In genomic region chr2:127865926-127866325, GRCh38 we compare ENCODE assay signal across 21 cellular contexts. TPM values are rescaled to one million over a fixed set of nuclear protein-coding genes. Genes with fewer than 3 reads are reported as not detected.
DNase-seq lines count a peak whose midpoint lies in the region; ATAC-seq, FAIRE-seq and TF ChIP-seq lines count a peak whose summit lies in the region.
"Had no signal": no experiment of that assay in that cellular context is flagged by ENCODE, and none has a peak within 500 bp of the region (broad histone marks: within the 10 kb centered on the region; RNA-seq: fewer than 3 reads in every experiment).

No MANE protein-coding gene starts in this region.

- peaks cover 9% of the 10 kb centered on the region; the same call in 1 of the 2 replicates for H4K20me1 ChIP-seq in GM23338 (replicated peaks; ENCODE audit: insufficient read depth)

- no peaks in the 10 kb centered on the region for H3K4me1 Mint-ChIP-seq in activated naive CD8-positive, alpha-beta T cell (ENCODE audit: low read depth)
- H3K4me1 Mint-ChIP-seq in activated naive CD8-positive, alpha-beta T cell treated with anti-CD3 and anti-CD28 coated beads, Interleukin-2, amount 50 U/mL, for 24 hours, result no peaks in the 10 kb centered on the region
- H3K4me1 Mint-ChIP-seq in GM23338, result peaks cover 9% of the 10 kb centered on the region
- peaks cover 30% of the 10 kb centered on the region for H3K4me1 Mint-ChIP-seq in endothelial cell (ENCODE audit: unreplicated experiment)
- H3K4me1 Mint-ChIP-seq in activated naive CD4-positive, alpha-beta T cell treated with anti-CD3 and anti-CD28 coated beads for 36 hours (ENCODE audit: low read depth), result no peaks in the 10 kb centered on the region
- no peaks in the 10 kb centered on the region for H3K4me1 Mint-ChIP-seq in CD8-positive, alpha-beta T cell (ENCODE audit: low read depth)
- H3K4me1 Mint-ChIP-seq: B cell, CD14-positive monocyte had no signal

- TF ChIP-seq CTCF in A549 (IDR thresholded peaks at IDR 0.05), result no peak
- no peak for TF ChIP-seq CTCF in GM23338 (conservative IDR thresholded peaks at IDR 0.05; ENCODE audit: low read depth in 2 of 2)
- no peak for TF ChIP-seq CTCF in endothelial cell (IDR thresholded peaks at IDR 0.05; ENCODE audit: unreplicated experiment)
- no peak for TF ChIP-seq CTCF in CD8-positive, alpha-beta T cell (IDR thresholded peaks at IDR 0.05)

- no peak overlapping the region for H3K4me2 ChIP-seq in A549
- no peak overlapping the region for H3K4me2 ChIP-seq in GM23338
- H3K4me2 ChIP-seq: BLaER1 treated with 17β-estradiol and CSF1 and Interleukin-3, amounts not matched to agents 10 nM and 100 nM had no signal

- H3F3A ChIP-seq in GM23338 (replicated peaks; ENCODE audit: low read depth), result 0 out of 2 replicates have a peak, but pooled peaks cover 10% of the 10 kb centered on the region

- H3K79me2 ChIP-seq in GM23338 (replicated peaks; ENCODE audit: insufficient read depth), result peaks cover 13% of the 10 kb centered on the region; the same call in 1 of the 2 replicates

- no peak for TF ChIP-seq EP300 in A549 (IDR thresholded peaks at IDR 0.05)

- peaks cover 39% of the 10 kb centered on the region for H3K36me3 ChIP-seq in GM23338 (ENCODE audit: insufficient read depth)
- peaks cover 29% of the 10 kb centered on the region for H3K36me3 ChIP-seq in CD8-positive, alpha-beta T cell (ENCODE audit: insufficient read depth, low read length)

- peak overlapping the region; percentile 6 for H3K27ac Mint-ChIP-seq in activated naive CD8-positive, alpha-beta T cell
- H3K27ac Mint-ChIP-seq in activated naive CD8-positive, alpha-beta T cell treated with anti-CD3 and anti-CD28 coated beads, Interleukin-2, amount 50 U/mL, for 24 hours, result no peak overlapping the region
- no peak overlapping the region for H3K27ac Mint-ChIP-seq in GM23338
- H3K27ac Mint-ChIP-seq in endothelial cell (ENCODE audit: unreplicated experiment), result peak overlapping the region; percentile 2
- H3K27ac Mint-ChIP-seq in activated naive CD4-positive, alpha-beta T cell treated with anti-CD3 and anti-CD28 coated beads for 36 hours, result no peak overlapping the region
- H3K27ac Mint-ChIP-seq in CD8-positive, alpha-beta T cell, result no peak overlapping the region
- H3K27ac Mint-ChIP-seq: B cell; CD4-positive, alpha-beta T cell had no signal

- FAIRE-seq in A549 (lab: Jason Lieb, UNC), result no peak
- FAIRE-seq: GM12891, H1 had no signal

- H3K27me3 ChIP-seq in GM23338 (ENCODE audit: insufficient read depth), result no peaks in the 10 kb centered on the region
- no peaks in the 10 kb centered on the region for H3K27me3 ChIP-seq in CD8-positive, alpha-beta T cell (ENCODE audit: insufficient read depth, low read length)
- H3K27me3 ChIP-seq: BLaER1 treated with 17β-estradiol and CSF1 and Interleukin-3, amounts not matched to agents 10 nM and 100 nM had no signal

- CTCF ChIA-PET in A549 (lab: Yijun Ruan, JAX), result interaction anchor here (0.6 to 1.0 kb wide), 2 partner anchors 25 to 138 kb away, joined by 3 to 4 read pairs; no protein-coding TSS in a partner anchor
- CTCF ChIA-PET in activated naive CD4-positive, alpha-beta T cell treated with anti-CD3 and anti-CD28 coated beads for 36 hours (lab: Charles Lee), result no interaction called here
- CTCF ChIA-PET in CD8-positive, alpha-beta T cell (lab: Charles Lee), result no interaction called here

- ATAC-seq in activated naive CD8-positive, alpha-beta T cell treated with anti-CD3 and anti-CD28 coated beads, Interleukin-2, amount 50 U/mL, for 24 hours, result no peak
- ATAC-seq in A549 (no peak), GM23338 (no peak)
- no peak for ATAC-seq in CD8-positive, alpha-beta T cell

- no peak for DNase-seq in activated naive CD8-positive, alpha-beta T cell treated with anti-CD3 and anti-CD28 coated beads, Interleukin-2, amount 50 U/mL, for 24 hours
- DNase-seq in A549 (ENCODE audit: low read depth in 1 of 2, low spot score in 1 of 2), result no peak
- DNase-seq in GM23338 (ENCODE audit: low spot score), result no peak
- no peak for DNase-seq in endothelial cell (ENCODE audit: low spot score)
- no peak for DNase-seq in activated naive CD4-positive, alpha-beta T cell treated with anti-CD3 and anti-CD28 coated beads for 36 hours
- no peak for DNase-seq in CD8-positive, alpha-beta T cell
- no peak for DNase-seq in HuH-7.5 (ENCODE audit: low spot score)
- DNase-seq: Calu3; CD4-positive, alpha-beta T cell; COR-L47; DMS53; DMS79 treated with DMSO at 0.1 percent for 48 hours; GF-D8; H7; HCEC 1CT had no signal

- H3K9me2 ChIP-seq in GM23338 (ENCODE audit: insufficient read depth), result no peaks in the 10 kb centered on the region

- no peak overlapping the region for H2AFZ ChIP-seq in GM23338

- H3K4me1 ChIP-seq in A549, result no peaks in the 10 kb centered on the region
- H3K4me1 ChIP-seq in GM23338 (ENCODE audit: insufficient read depth), result no peaks in the 10 kb centered on the region
- no peaks in the 10 kb centered on the region for H3K4me1 ChIP-seq in CD8-positive, alpha-beta T cell (ENCODE audit: insufficient read depth, low read length)

- no peak for TF ChIP-seq POLR2A in A549 (IDR thresholded peaks at IDR 0.05; ENCODE audit: low read length)

- no peak overlapping the region for H3K4me3 Mint-ChIP-seq in activated naive CD8-positive, alpha-beta T cell
- no peak overlapping the region for H3K4me3 Mint-ChIP-seq in activated naive CD8-positive, alpha-beta T cell treated with anti-CD3 and anti-CD28 coated beads, Interleukin-2, amount 50 U/mL, for 24 hours
- no peak overlapping the region for H3K4me3 Mint-ChIP-seq in GM23338
- H3K4me3 Mint-ChIP-seq in endothelial cell (ENCODE audit: unreplicated experiment), result no peak overlapping the region
- H3K4me3 Mint-ChIP-seq in activated naive CD4-positive, alpha-beta T cell treated with anti-CD3 and anti-CD28 coated beads for 36 hours, result no peak overlapping the region
- H3K4me3 Mint-ChIP-seq in CD8-positive, alpha-beta T cell, result no peak overlapping the region
- H3K4me3 Mint-ChIP-seq: B cell; CD14-positive monocyte; CD4-positive, alpha-beta T cell had no signal

- H3K36me3 Mint-ChIP-seq in activated naive CD8-positive, alpha-beta T cell, result no peaks in the 10 kb centered on the region
- peaks cover 48% of the 10 kb centered on the region for H3K36me3 Mint-ChIP-seq in activated naive CD8-positive, alpha-beta T cell treated with anti-CD3 and anti-CD28 coated beads, Interleukin-2, amount 50 U/mL, for 24 hours (ENCODE audit: low read depth)
- H3K36me3 Mint-ChIP-seq in GM23338 (ENCODE audit: low read depth), result peaks cover 72% of the 10 kb centered on the region
- peaks cover 64% of the 10 kb centered on the region for H3K36me3 Mint-ChIP-seq in endothelial cell (ENCODE audit: low read depth, unreplicated experiment)
- peaks cover 12% of the 10 kb centered on the region for H3K36me3 Mint-ChIP-seq in activated naive CD4-positive, alpha-beta T cell treated with anti-CD3 and anti-CD28 coated beads for 36 hours (ENCODE audit: low read depth)
- peaks cover 72% of the 10 kb centered on the region for H3K36me3 Mint-ChIP-seq in CD8-positive, alpha-beta T cell

- H3K9me3 ChIP-seq in A549, result no peaks in the 10 kb centered on the region
- H3K9me3 ChIP-seq in CD8-positive, alpha-beta T cell (ENCODE audit: low read length), result no peaks in the 10 kb centered on the region
- H3K9me3 ChIP-seq: BLaER1 treated with 17β-estradiol and CSF1 and Interleukin-3, amounts not matched to agents 10 nM and 100 nM had no signal

- H3K9me3 Mint-ChIP-seq in activated naive CD8-positive, alpha-beta T cell (ENCODE audit: low read depth), result no peaks in the 10 kb centered on the region
- H3K9me3 Mint-ChIP-seq in activated naive CD8-positive, alpha-beta T cell treated with anti-CD3 and anti-CD28 coated beads, Interleukin-2, amount 50 U/mL, for 24 hours, result no peaks in the 10 kb centered on the region
- H3K9me3 Mint-ChIP-seq in GM23338 (no peaks in the 10 kb centered on the region), endothelial cell (ENCODE audit: unreplicated experiment) (no peaks in the 10 kb centered on the region)
- no peaks in the 10 kb centered on the region for H3K9me3 Mint-ChIP-seq in activated naive CD4-positive, alpha-beta T cell treated with anti-CD3 and anti-CD28 coated beads for 36 hours
- H3K9me3 Mint-ChIP-seq in CD8-positive, alpha-beta T cell, result no peaks in the 10 kb centered on the region
- H3K9me3 Mint-ChIP-seq: CD14-positive monocyte; CD4-positive, alpha-beta T cell had no signal

- H3K27ac ChIP-seq in A549, result no peak overlapping the region
- peak overlapping the region; percentile 39; the same call in 1 of the 2 replicates for H3K27ac ChIP-seq in GM23338 (ENCODE audit: low read depth)
- H3K27ac ChIP-seq in CD8-positive, alpha-beta T cell (ENCODE audit: low read depth, low read length), result no peak overlapping the region
- H3K27ac ChIP-seq: BLaER1 treated with 17β-estradiol and CSF1 and Interleukin-3, amounts not matched to agents 10 nM and 100 nM had no signal

- TF ChIP-seq RAD21 in A549 (conservative IDR thresholded peaks at IDR 0.05 in 1 of 2, IDR thresholded peaks at IDR 0.05 in 1 of 2), result no peak

- POLR2A ChIA-PET in A549 (lab: Yijun Ruan, JAX), result no interaction called here
- POLR2A ChIA-PET in CD8-positive, alpha-beta T cell (lab: Charles Lee), result no interaction called here

- H3K4me3 ChIP-seq in A549 (no peak overlapping the region), GM23338 (no peak overlapping the region)
- no peak overlapping the region for H3K4me3 ChIP-seq in CD8-positive, alpha-beta T cell (ENCODE audit: low read depth, low read length)
- H3K4me3 ChIP-seq: BLaER1 treated with 17β-estradiol and CSF1 and Interleukin-3, amounts not matched to agents 10 nM and 100 nM had no signal

- no peaks in the 10 kb centered on the region for H3K27me3 Mint-ChIP-seq in activated naive CD8-positive, alpha-beta T cell
- no peaks in the 10 kb centered on the region for H3K27me3 Mint-ChIP-seq in activated naive CD8-positive, alpha-beta T cell treated with anti-CD3 and anti-CD28 coated beads, Interleukin-2, amount 50 U/mL, for 24 hours
- H3K27me3 Mint-ChIP-seq in GM23338 (ENCODE audit: insufficient read depth, low read depth, poor library complexity) (peaks cover 5% of the 10 kb centered on the region), endothelial cell (ENCODE audit: unreplicated experiment) (no peaks in the 10 kb centered on the region)
- no peaks in the 10 kb centered on the region for H3K27me3 Mint-ChIP-seq in activated naive CD4-positive, alpha-beta T cell treated with anti-CD3 and anti-CD28 coated beads for 36 hours (ENCODE audit: low read depth)
- H3K27me3 Mint-ChIP-seq in CD8-positive, alpha-beta T cell (ENCODE audit: low read depth), result no peaks in the 10 kb centered on the region
- H3K27me3 Mint-ChIP-seq: B cell; CD4-positive, alpha-beta T cell had no signal

- intact Hi-C loops in activated naive CD4-positive, alpha-beta T cell treated with anti-CD3 and anti-CD28 coated beads for 36 hours (cut with micrococcal nuclease), result no loop called here
- intact Hi-C loops in CD8-positive, alpha-beta T cell (cut with DNase I, micrococcal nuclease), result loop anchor here in 1 of 2 experiments (2.0 kb wide), 1 partner anchor 15 kb away; no protein-coding TSS in a partner anchor

RNA-seq across cellular contexts. Expression of gene POLR2D, which starts 8.0 kb away (rescaled TPM):
- 27.0 and 33.9 TPM in 2 replicates for polyA plus RNA-seq in A549 (2011; rRNA removed)
- polyA plus RNA-seq in A549 (2012; cell fraction: cytosol; rRNA removed), result 18.6 and 24.6 TPM in 2 replicates
- 5.7 and 11.5 TPM in 2 replicates for polyA plus RNA-seq in A549 (2012; cell fraction: nucleus; rRNA removed)
- 33.8 to 39.5 TPM (median 35.7 TPM) in 3 replicates for polyA plus RNA-seq in A549 (2017; fragmentation: RNase III; extraction: RNeasy Plus Mini Kit Qiagen cat#74134 plus additional on column Dnase treatment)
- 24.3 and 25.3 TPM in 2 replicates for polyA minus RNA-seq in A549 (2011; rRNA and poly(A)+ RNA removed)
- total RNA-seq in GM23338 (2014; rRNA removed; shearing (Covaris generic)), result 49.2 and 59.7 TPM in 2 replicates
- polyA plus RNA-seq in GM23338 (2016; fragmentation: Nextera tagmentation; extraction: Ambion mirVana), result 23.3 and 25.4 TPM in 2 replicates
- 24.4 TPM for total RNA-seq in endothelial cell (ENCODE audit: unreplicated experiment)
- total RNA-seq in activated naive CD4-positive, alpha-beta T cell treated with anti-CD3 and anti-CD28 coated beads for 36 hours, result 10 to 100 TPM; 67.6 to 70.8 TPM
- total RNA-seq in CD8-positive, alpha-beta T cell, result 10 to 100 TPM; 35.6 to 38.6 TPM

RNA-seq across cellular contexts. Expression of gene AMMECR1L, which starts 19.8 kb away (rescaled TPM):
- polyA plus RNA-seq in A549 (2011; rRNA removed), result 23.0 and 23.6 TPM in 2 replicates
- polyA plus RNA-seq in A549 (2012; cell fraction: cytosol; rRNA removed), result 10.5 and 11.2 TPM in 2 replicates
- polyA plus RNA-seq in A549 (2012; cell fraction: nucleus; rRNA removed), result 11.7 and 20.3 TPM in 2 replicates
- 15.5 to 15.9 TPM (median 15.6 TPM) in 3 replicates for polyA plus RNA-seq in A549 (2017; fragmentation: RNase III; extraction: RNeasy Plus Mini Kit Qiagen cat#74134 plus additional on column Dnase treatment)
- polyA minus RNA-seq in A549 (2011; rRNA and poly(A)+ RNA removed), result 23.3 and 25.2 TPM in 2 replicates
- 17.7 and 20.5 TPM in 2 replicates for total RNA-seq in GM23338 (2014; rRNA removed; shearing (Covaris generic))
- polyA plus RNA-seq in GM23338 (2016; fragmentation: Nextera tagmentation; extraction: Ambion mirVana), result 7.8 and 7.9 TPM in 2 replicates
- 26.3 TPM for total RNA-seq in endothelial cell (ENCODE audit: unreplicated experiment)
- 10 to 100 TPM; 12.7 to 13.1 TPM for total RNA-seq in activated naive CD4-positive, alpha-beta T cell treated with anti-CD3 and anti-CD28 coated beads for 36 hours
- total RNA-seq in CD8-positive, alpha-beta T cell, result 10 to 100 TPM in 1 of 2 experiments, 1 to 10 TPM in 1; 9.2 to 10.3 TPM

RNA-seq across cellular contexts. Expression of gene WDR33, which starts 55.0 kb away (rescaled TPM):
- polyA plus RNA-seq in A549 (2011; rRNA removed), result 52.1 and 67.1 TPM in 2 replicates
- polyA plus RNA-seq in A549 (2012; cell fraction: cytosol; rRNA removed), result 10.1 and 11.4 TPM in 2 replicates
- 12.0 and 12.9 TPM in 2 replicates for polyA plus RNA-seq in A549 (2012; cell fraction: nucleus; rRNA removed)
- 21.1 to 21.3 TPM (median 21.3 TPM) in 3 replicates for polyA plus RNA-seq in A549 (2017; fragmentation: RNase III; extraction: RNeasy Plus Mini Kit Qiagen cat#74134 plus additional on column Dnase treatment)
- 48.0 and 49.3 TPM in 2 replicates for polyA minus RNA-seq in A549 (2011; rRNA and poly(A)+ RNA removed)
- total RNA-seq in GM23338 (2014; rRNA removed; shearing (Covaris generic)), result 48.1 and 54.7 TPM in 2 replicates
- 32.1 and 37.2 TPM in 2 replicates for polyA plus RNA-seq in GM23338 (2016; fragmentation: Nextera tagmentation; extraction: Ambion mirVana)
- 52.1 TPM for total RNA-seq in endothelial cell (ENCODE audit: unreplicated experiment)
- total RNA-seq in activated naive CD4-positive, alpha-beta T cell treated with anti-CD3 and anti-CD28 coated beads for 36 hours, result 10 to 100 TPM; 61.1 to 63.2 TPM
- 10 to 100 TPM; 60.3 to 61.0 TPM for total RNA-seq in CD8-positive, alpha-beta T cell

Comparison
In these comparisons a context has a peak if more than half of its experiments do, and no peak if none do; other contexts are left out.
1. H3K27ac Mint-ChIP-seq: peak in activated naive CD8-positive, alpha-beta T cell (single experiment) and endothelial cell (single experiment); none in activated naive CD8-positive, alpha-beta T cell treated with anti-CD3 and anti-CD28 coated beads, Interleukin-2, amount 50 U/mL, for 24 hours (single experiment), GM23338 (single experiment), activated naive CD4-positive, alpha-beta T cell treated with anti-CD3 and anti-CD28 coated beads for 36 hours (single experiment) and CD8-positive, alpha-beta T cell (single experiment).